In the genomic region with DNA sequence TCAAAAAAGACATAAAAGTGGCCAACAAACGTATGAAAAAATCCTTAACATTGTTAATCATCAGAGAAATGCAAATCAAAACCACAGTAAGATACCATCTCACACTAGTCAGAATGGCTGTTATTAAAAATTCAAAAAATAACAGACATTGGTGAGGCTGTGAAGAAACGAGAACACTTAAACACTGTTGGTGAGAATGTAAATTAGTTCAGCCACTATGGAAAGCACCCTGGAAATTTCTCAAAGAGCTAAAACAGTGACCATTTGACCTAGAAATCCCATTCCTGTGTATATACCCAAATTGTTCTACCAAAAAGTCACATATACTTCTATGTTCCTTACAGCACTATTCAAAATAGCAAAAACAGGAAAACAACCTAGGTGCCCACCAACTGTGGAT, we compare ENCODE assay signal across 1 cellular context.
TF ChIP-seq lines count a peak whose summit lies in the region.

No MANE protein-coding gene starts in this region.

TF ChIP-seq in GM12878, 131 proteins besides CTCF, POLR2A, EP300 and RAD21 (continued from another document and continues in another):
- TF ChIP-seq REST (IDR thresholded peaks at IDR 0.05; ENCODE audit: low read depth, low read length) (no peak), ATF7 (IDR thresholded peaks at IDR 0.05; ENCODE audit: low read depth) (no peak), PKNOX1 (IDR thresholded peaks at IDR 0.05) (no peak), NFXL1 (IDR thresholded peaks at IDR 0.05; ENCODE audit: borderline replicate concordance) (no peak), TCF7 (IDR thresholded peaks at IDR 0.05; ENCODE audit: borderline replicate concordance) (no peak), RFX5 (IDR thresholded peaks at IDR 0.05; ENCODE audit: low read depth, low read length) (no peak), USF1 (IDR thresholded peaks at IDR 0.05; ENCODE audit: borderline replicate concordance, extremely low read length, insufficient read depth, low read depth, low read length) (no peak), SPI1 (IDR thresholded peaks at IDR 0.05; ENCODE audit: borderline replicate concordance, insufficient read depth, low read depth, low read length) (no peak), ZNF217 (IDR thresholded peaks at IDR 0.05) (0 out of 2 replicates have a peak, but pooled peaks have one; percentile 50), ZZZ3 (IDR thresholded peaks at IDR 0.05; ENCODE audit: control insufficient read depth, insufficient read length, low read depth) (no peak), CEBPB (IDR thresholded peaks at IDR 0.05; ENCODE audit: borderline replicate concordance in 1 of 2, low read depth in 2 of 2, low read length in 2 of 2) (no peak), LARP7 (IDR thresholded peaks at IDR 0.05) (no peak), IKZF1 (conservative IDR thresholded peaks at IDR 0.05) (peak; percentile 47; the same call in 1 of the 2 replicates), RUNX3 (IDR thresholded peaks at IDR 0.05; ENCODE audit: low read length) (no peak), POLR2AphosphoS5 (IDR thresholded peaks at IDR 0.05; ENCODE audit: low read length) (no peak), JUNB (IDR thresholded peaks at IDR 0.05) (no peak), NFIC (IDR thresholded peaks at IDR 0.05; ENCODE audit: low read depth, low read length) (no peak), EGR1 (IDR thresholded peaks at IDR 0.05; ENCODE audit: borderline replicate concordance in 1 of 2, low read depth in 2 of 2, low read length in 2 of 2) (no peak), USF2 (IDR thresholded peaks at IDR 0.05; ENCODE audit: borderline replicate concordance, low read depth, low read length) (no peak), MYB (IDR thresholded peaks at IDR 0.05; ENCODE audit: borderline replicate concordance, low read depth, low read length) (no peak), IRF4 (IDR thresholded peaks at IDR 0.05; ENCODE audit: low read depth, low read length) (no peak), BRCA1 (IDR thresholded peaks at IDR 0.05; ENCODE audit: low read depth, low read length) (no peak), RCOR1 (conservative IDR thresholded peaks at IDR 0.05; ENCODE audit: low read depth, low read length) (no peak), ELK1 (IDR thresholded peaks at IDR 0.05; ENCODE audit: low read depth, low read length) (no peak), GABPA (IDR thresholded peaks at IDR 0.05; ENCODE audit: low read depth) (no peak), EZH2 (IDR thresholded peaks at IDR 0.05; ENCODE audit: borderline replicate concordance, control insufficient read depth, low read depth, low read length) (no peak), HDGF (IDR thresholded peaks at IDR 0.05) (no peak), JUND (IDR thresholded peaks at IDR 0.05; ENCODE audit: low read depth, low read length) (no peak), SUZ12 (IDR thresholded peaks at IDR 0.05; ENCODE audit: unreplicated experiment) (no peak), CHD2 (IDR thresholded peaks at IDR 0.05; ENCODE audit: borderline replicate concordance, low read depth, low read length) (0 out of 2 replicates have a peak, but pooled peaks have one; percentile 14), TCF12 (IDR thresholded peaks at IDR 0.05; ENCODE audit: low read depth, low read length) (no peak), ZBTB33 (IDR thresholded peaks at IDR 0.05) (no peak), PAX5 (IDR thresholded peaks at IDR 0.05; ENCODE audit: borderline replicate concordance, low read depth, low read length) (no peak), SREBF2 (IDR thresholded peaks at IDR 0.05; ENCODE audit: low read length) (no peak), FOXK2 (IDR thresholded peaks at IDR 0.05) (no peak), ZBTB11 (CRISPR knock-in tag; IDR thresholded peaks at IDR 0.05) (no peak), RELA (IDR thresholded peaks at IDR 0.05; ENCODE audit: borderline replicate concordance, partially characterized antibody) (peak; percentile 19), YBX1 (IDR thresholded peaks at IDR 0.05) (no peak), SMC3 (IDR thresholded peaks at IDR 0.05; ENCODE audit: borderline replicate concordance, low read length) (no peak), MAX (IDR thresholded peaks at IDR 0.05; ENCODE audit: low read depth, low read length) (no peak)
- TF ChIP-seq, protein P1, sequence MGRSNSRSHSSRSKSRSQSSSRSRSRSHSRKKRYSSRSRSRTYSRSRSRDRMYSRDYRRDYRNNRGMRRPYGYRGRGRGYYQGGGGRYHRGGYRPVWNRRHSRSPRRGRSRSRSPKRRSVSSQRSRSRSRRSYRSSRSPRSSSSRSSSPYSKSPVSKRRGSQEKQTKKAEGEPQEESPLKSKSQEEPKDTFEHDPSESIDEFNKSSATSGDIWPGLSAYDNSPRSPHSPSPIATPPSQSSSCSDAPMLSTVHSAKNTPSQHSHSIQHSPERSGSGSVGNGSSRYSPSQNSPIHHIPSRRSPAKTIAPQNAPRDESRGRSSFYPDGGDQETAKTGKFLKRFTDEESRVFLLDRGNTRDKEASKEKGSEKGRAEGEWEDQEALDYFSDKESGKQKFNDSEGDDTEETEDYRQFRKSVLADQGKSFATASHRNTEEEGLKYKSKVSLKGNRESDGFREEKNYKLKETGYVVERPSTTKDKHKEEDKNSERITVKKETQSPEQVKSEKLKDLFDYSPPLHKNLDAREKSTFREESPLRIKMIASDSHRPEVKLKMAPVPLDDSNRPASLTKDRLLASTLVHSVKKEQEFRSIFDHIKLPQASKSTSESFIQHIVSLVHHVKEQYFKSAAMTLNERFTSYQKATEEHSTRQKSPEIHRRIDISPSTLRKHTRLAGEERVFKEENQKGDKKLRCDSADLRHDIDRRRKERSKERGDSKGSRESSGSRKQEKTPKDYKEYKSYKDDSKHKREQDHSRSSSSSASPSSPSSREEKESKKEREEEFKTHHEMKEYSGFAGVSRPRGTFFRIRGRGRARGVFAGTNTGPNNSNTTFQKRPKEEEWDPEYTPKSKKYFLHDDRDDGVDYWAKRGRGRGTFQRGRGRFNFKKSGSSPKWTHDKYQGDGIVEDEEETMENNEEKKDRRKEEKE (IDR thresholded peaks at IDR 0.05), result no peak
- TF ChIP-seq, protein P2, sequence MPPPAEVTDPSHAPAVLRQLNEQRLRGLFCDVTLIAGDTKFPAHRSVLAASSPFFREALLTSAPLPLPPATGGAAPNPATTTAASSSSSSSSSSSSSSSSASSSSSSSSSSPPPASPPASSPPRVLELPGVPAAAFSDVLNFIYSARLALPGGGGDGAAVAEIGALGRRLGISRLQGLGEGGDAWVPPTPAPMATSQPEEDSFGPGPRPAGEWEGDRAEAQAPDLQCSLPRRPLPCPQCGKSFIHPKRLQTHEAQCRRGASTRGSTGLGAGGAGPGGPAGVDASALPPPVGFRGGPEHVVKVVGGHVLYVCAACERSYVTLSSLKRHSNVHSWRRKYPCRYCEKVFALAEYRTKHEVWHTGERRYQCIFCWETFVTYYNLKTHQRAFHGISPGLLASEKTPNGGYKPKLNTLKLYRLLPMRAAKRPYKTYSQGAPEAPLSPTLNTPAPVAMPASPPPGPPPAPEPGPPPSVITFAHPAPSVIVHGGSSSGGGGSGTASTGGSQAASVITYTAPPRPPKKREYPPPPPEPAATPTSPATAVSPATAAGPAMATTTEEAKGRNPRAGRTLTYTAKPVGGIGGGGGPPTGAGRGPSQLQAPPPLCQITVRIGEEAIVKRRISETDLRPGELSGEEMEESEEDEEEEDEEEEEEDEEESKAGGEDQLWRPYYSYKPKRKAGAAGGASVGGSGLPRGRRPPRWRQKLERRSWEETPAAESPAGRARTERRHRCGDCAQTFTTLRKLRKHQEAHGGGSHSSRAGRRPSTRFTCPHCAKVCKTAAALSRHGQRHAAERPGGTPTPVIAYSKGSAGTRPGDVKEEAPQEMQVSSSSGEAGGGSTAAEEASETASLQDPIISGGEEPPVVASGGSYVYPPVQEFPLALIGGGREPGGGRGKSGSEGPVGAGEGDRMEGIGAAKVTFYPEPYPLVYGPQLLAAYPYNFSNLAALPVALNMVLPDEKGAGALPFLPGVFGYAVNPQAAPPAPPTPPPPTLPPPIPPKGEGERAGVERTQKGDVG (CRISPR knock-in tag; IDR thresholded peaks at IDR 0.05), result no peak
